ENCODE assay signal across 9 cellular contexts in the genomic region with DNA sequence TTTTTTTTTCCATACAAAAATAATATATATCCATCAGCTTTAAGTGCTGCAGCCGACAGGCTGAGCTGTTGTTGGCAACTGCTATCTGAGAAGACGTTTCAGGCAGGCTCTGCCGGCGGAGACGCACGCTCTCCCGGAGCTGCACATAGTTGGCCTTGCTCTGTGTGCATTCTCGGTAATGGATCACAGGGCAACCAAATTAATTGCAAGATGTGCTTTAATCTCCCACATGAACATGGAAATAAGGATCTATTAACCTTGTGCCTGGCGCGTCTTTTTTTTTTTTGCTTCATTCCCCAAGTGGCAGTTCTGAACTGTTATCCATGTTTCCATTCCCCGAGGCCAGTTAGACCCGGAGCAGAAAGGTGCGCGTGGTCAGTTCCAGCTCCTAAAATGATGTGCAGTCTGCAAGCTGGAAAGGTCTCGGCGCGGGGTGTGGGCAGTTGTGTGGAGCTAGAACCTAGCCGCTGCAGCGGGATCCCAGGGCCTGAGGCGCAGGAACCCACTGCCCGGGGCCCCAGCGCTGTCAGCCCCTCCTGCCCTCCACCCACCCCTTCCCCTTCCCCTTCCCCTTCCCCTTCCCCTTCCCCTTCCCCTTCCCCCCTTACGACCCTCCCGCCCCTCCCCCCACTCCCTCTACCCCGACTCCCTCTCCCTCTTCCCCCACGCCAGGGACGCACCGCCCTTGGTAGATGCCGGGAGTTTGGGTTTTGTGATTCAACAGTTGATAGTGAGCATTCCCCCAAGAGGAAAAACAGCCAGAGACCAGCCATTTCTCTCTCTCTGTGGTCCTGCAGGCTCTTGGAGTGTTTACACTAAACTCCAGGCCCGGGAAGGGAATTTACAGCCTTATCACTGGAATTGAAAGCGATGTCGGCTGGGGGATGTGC.
DNase-seq lines count a peak whose midpoint lies in the region; ATAC-seq and TF ChIP-seq lines count a peak whose summit lies in the region.
"Had no signal": no experiment of that assay in that cellular context is flagged by ENCODE, and none has a peak within 500 bp of the region (broad histone marks: within the 10 kb centered on the region; RNA-seq: fewer than 3 reads in every experiment).

No MANE protein-coding gene starts in this region.

- TF ChIP-seq CTCF in kidney epithelial cell (IDR thresholded peaks at IDR 0.05; ENCODE audit: insufficient read depth, low read length, poor library complexity, severe bottlenecking): no peak
- no peak for TF ChIP-seq CTCF in tibial artery (IDR thresholded peaks at IDR 0.05)

- H3K36me3 ChIP-seq in kidney epithelial cell (ENCODE audit: control insufficient read depth, insufficient read depth, low read length) (no peaks in the 10 kb centered on the region), tibial artery (no peaks in the 10 kb centered on the region)

- no peak for ATAC-seq in GM18870 (IDR thresholded peaks at IDR 0.05; ENCODE audit: unreplicated experiment)
- ATAC-seq in HG02885 (IDR thresholded peaks at IDR 0.05; ENCODE audit: poor library complexity, unreplicated experiment): no peak

- DNase-seq in HuH-7 (ENCODE audit: low spot score) (peak; percentile 15), ecto neural progenitor cell (ENCODE audit: low spot score) (peak; percentile 60), kidney epithelial cell (ENCODE audit: low read depth) (no peak), tibial artery (peak; percentile 44 to 72), RPMI8226 (no peak)
- DNase-seq: activated CD4-positive, alpha-beta memory T cell treated with anti-CD3 and anti-CD28 coated beads for 36 hours; PC-9 had no signal

- H3K4me1 ChIP-seq in tibial artery: peaks cover 0 to 27% (median 0%) of the 10 kb centered on the region in 4 donors

- H3K4me3 ChIP-seq in kidney epithelial cell (ENCODE audit: low read depth, low read length) (peak overlapping the region; percentile 37), tibial artery (peak overlapping the region; percentile 47 to 52)
- H3K4me3 ChIP-seq: PC-9 had no signal

- intact Hi-C loops in tibial artery (cut with DNase I; ENCODE audit: low total_unique reads): no loop called here

- H3K27me3 ChIP-seq in kidney epithelial cell (ENCODE audit: control insufficient read depth, insufficient read depth, low read length) (no peaks in the 10 kb centered on the region), tibial artery (no peaks in the 10 kb centered on the region)

- peak overlapping the region; percentile 68 to 70 for H3K27ac ChIP-seq in tibial artery
- H3K27ac ChIP-seq: PC-9 had no signal

- H3K9me3 ChIP-seq in tibial artery: no peaks in the 10 kb centered on the region

Comparison
In these comparisons a context has a peak if more than half of its experiments do, and no peak if none do; other contexts are left out.
1. DNase-seq: peak in HuH-7 (single experiment), ecto neural progenitor cell (single experiment) and tibial artery (2 of 2); none in kidney epithelial cell (single experiment) and RPMI8226 (single experiment).